Comparison of ENCODE assay signal across 35 cellular contexts in genomic region chr5:94779684-94780083, GRCh38.
"Had no signal": no experiment of that assay in that cellular context is flagged by ENCODE, and none has a peak within 500 bp of the region (broad histone marks: within the 10 kb centered on the region; RNA-seq: fewer than 3 reads in every experiment).

No MANE protein-coding gene starts in this region.

- H3K4me3 ChIP-seq: MG63 had no signal

- H3K36me3 ChIP-seq: MG63 had no signal

- H3K9me3 ChIP-seq: MG63 had no signal

- DNase-seq: Karpas-422, Kasumi-1, MG63, MM.1S, MV-4-11, NCI-H1048, NCI-H1092, NCI-H1092 treated with DMSO at 0.1 percent for 48 hours, NCI-H1105, NCI-H1105 treated with DMSO at 0.1 percent for 48 hours, NCI-H1417, NCI-H1417 treated with DMSO at 0.1 percent for 48 hours, NCI-H1436, NCI-H1436 treated with DMSO at 0.1 percent for 48 hours, NCI-H146, NCI-H1694, NCI-H1694 treated with DMSO at 0.1 percent for 48 hours, NCI-H187, NCI-H187 treated with DMSO at 0.1 percent for 48 hours, NCI-H1930, NCI-H2029, NCI-H2029 treated with DMSO at 0.1 percent for 48 hours, NCI-H2081, NCI-H2081 treated with DMSO at 0.1 percent for 48 hours, NCI-H2107, NCI-H2171, NCI-H2171 treated with DMSO at 0.1 percent for 48 hours, NCI-H2227 treated with DMSO at 0.1 percent for 48 hours, NCI-H226, NCI-H345, NCI-H446, NCI-H446 treated with DMSO at 0.1 percent for 48 hours, NCI-H510A, NCI-H510A treated with DMSO at 0.1 percent for 48 hours, NCI-H524 had no signal
